ENCODE assay signal across 18 cellular contexts in genomic region chr7:128233471-128233870, GRCh38. TPM values are rescaled to one million over a fixed set of nuclear protein-coding genes. Genes with fewer than 3 reads are reported as not detected.
DNase-seq lines count a peak whose midpoint lies in the region; TF ChIP-seq lines count a peak whose summit lies in the region.
"Had no signal": no experiment of that assay in that cellular context is flagged by ENCODE, and none has a peak within 500 bp of the region (broad histone marks: within the 10 kb centered on the region; RNA-seq: fewer than 3 reads in every experiment).

No MANE protein-coding gene starts in this region.

- TF ChIP-seq CTCF in mammary epithelial cell (conservative IDR thresholded peaks at IDR 0.05 in 1 of 2, IDR thresholded peaks at IDR 0.05 in 1 of 2; ENCODE audit: extremely low read depth in 1 of 2, insufficient read depth in 1 of 2, low read depth in 1 of 2, low read length in 2 of 2) = no peak
- no peak for TF ChIP-seq CTCF in epithelial cell of esophagus (IDR thresholded peaks at IDR 0.05; ENCODE audit: insufficient read depth, low read depth, low read length, missing control alignments)

- H3K4me2 ChIP-seq in mammary epithelial cell (ENCODE audit: insufficient read depth, low read depth, low read length) = no peak overlapping the region
- H3K4me2 ChIP-seq: A549 had no signal

- H3K4me3 ChIP-seq in mammary epithelial cell (replicated peaks in 1 of 3; ENCODE audit: insufficient read depth in 1 of 3, low read depth in 2 of 3, low read length in 3 of 3) (no peak overlapping the region), epithelial cell of esophagus (ENCODE audit: low read length) (no peak overlapping the region)
- H3K4me3 ChIP-seq: A549 had no signal

- H3K27me3 ChIP-seq in mammary epithelial cell (ENCODE audit: insufficient read depth, low read length) = no peaks in the 10 kb centered on the region

- H2AFZ ChIP-seq in mammary epithelial cell (ENCODE audit: low read depth, low read length) = peak overlapping the region; percentile 36

- CTCF ChIA-PET in mammary epithelial cell (lab: Charles Lee; ENCODE audit: low non-redundant PET) = no interaction called here

- WGBS in mammary epithelial cell (ENCODE audit: low coverage, missing lambda C conversion rate) = 60% methylated on average over 5 of the region's 5 CpGs

- intact Hi-C loops in mammary epithelial cell (cut with micrococcal nuclease) = no loop called here

- H3K36me3 ChIP-seq in mammary epithelial cell (ENCODE audit: insufficient read depth, low read length) = no peaks in the 10 kb centered on the region

- BruUV-seq in mammary epithelial cell (replicated peaks; lab: Mats Ljungman, UMichigan) = no TSS peak

- H4K20me1 ChIP-seq in mammary epithelial cell (ENCODE audit: insufficient read depth, low read length) = no peaks in the 10 kb centered on the region

- dilution Hi-C loops in mammary epithelial cell (cut with HindIII; ENCODE audit: low sequenced_read_pairs) = no loop called here

- no peak overlapping the region for H3K9ac ChIP-seq in mammary epithelial cell (ENCODE audit: insufficient read depth, low read length)

- no peaks in the 10 kb centered on the region for H3K9me3 ChIP-seq in mammary epithelial cell (replicated peaks; ENCODE audit: insufficient read depth, low read length)
- H3K9me3 ChIP-seq: A549, Caco-2 had no signal

- DNase-seq in DMS53 (lab: John Stamatoyannopoulos, UW) = peak; percentile 21
- DNase-seq in DMS53 treated with DMSO at 0.1 percent for 48 hours (lab: John Stamatoyannopoulos, UW; ENCODE audit: unreplicated experiment) = no peak
- DNase-seq in mammary epithelial cell = peak; percentile 51
- DNase-seq in epithelial cell of esophagus (ENCODE audit: low read depth) = peak; percentile 46
- no peak for DNase-seq in NCI-H526 (lab: John Stamatoyannopoulos, UW)
- no peak for DNase-seq in activated gamma-delta T cell treated with Interleukin-2 at 50 U/mL for 16 hours
- no peak for DNase-seq in UCSD-AML1 (lab: John Stamatoyannopoulos, UW; ENCODE audit: unreplicated experiment)
- DNase-seq: AML-193; Caco-2; CD4-positive, alpha-beta T cell; DMS79 treated with DMSO at 0.1 percent for 48 hours; GF-D8; GOT3; H9 had no signal

- in situ Hi-C loops in mammary epithelial cell (cut with MboI; ENCODE audit: low sequenced_read_pairs in 2 of 2) = no loop called here

- no peak overlapping the region for H3K27ac ChIP-seq in mammary epithelial cell (ENCODE audit: insufficient read depth, low read depth, low read length)
- H3K27ac ChIP-seq: 22Rv1, A549, C4-2B had no signal

- peaks cover 19% of the 10 kb centered on the region for H3K4me1 ChIP-seq in mammary epithelial cell (ENCODE audit: insufficient read depth, low read length)
- H3K4me1 ChIP-seq: Caco-2 had no signal

- H3K79me2 ChIP-seq in mammary epithelial cell (ENCODE audit: insufficient read depth, low read length) = no peaks in the 10 kb centered on the region

RNA-seq across cellular contexts. Expression of gene LEP, which starts 7.6 kb away (rescaled TPM):
- 1 to 10 TPM in 1 of 2 donors, not detected in 1; 1.0 TPM for total RNA-seq in mammary epithelial cell
- polyA plus RNA-seq in mammary epithelial cell = 0.03 TPM
- not detected for polyA minus RNA-seq in mammary epithelial cell
- total RNA-seq: Caco-2; CD4-positive, alpha-beta T cell; H9; HT-29 had no signal
- polyA plus RNA-seq: A549 had no signal

Comparison
In these comparisons a context has a peak if more than half of its experiments do, and no peak if none do; other contexts are left out.
1. DNase-seq: peak in DMS53 (single experiment), mammary epithelial cell (single experiment) and epithelial cell of esophagus (single experiment); none in DMS53 treated with DMSO at 0.1 percent for 48 hours (single experiment), NCI-H526 (0 of 2), activated gamma-delta T cell treated with Interleukin-2 at 50 U/mL for 16 hours (single experiment) and UCSD-AML1 (single experiment).